Comparison of ENCODE assay signal across 19 cellular contexts in the genomic region with DNA sequence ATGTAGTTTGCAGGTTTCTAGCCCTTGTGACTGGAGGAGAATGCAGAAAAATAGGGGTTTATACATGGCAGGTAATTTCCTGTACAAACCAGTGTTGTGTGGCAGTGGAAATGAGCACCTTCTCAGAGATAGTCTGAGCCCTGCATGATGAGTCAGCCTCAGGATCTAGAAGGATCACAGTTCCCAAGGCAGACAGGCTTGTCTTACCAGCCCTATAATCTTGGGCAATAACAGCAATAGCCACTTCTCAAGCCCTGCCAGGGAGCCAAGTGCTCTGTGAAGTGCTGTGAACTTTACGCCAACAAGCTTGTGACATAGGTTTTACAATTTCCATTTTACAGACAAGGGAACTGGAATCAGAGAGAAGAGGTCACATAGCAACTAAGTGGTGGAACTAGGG.
DNase-seq lines count a peak whose midpoint lies in the region; ATAC-seq and TF ChIP-seq lines count a peak whose summit lies in the region.
"Had no signal": no experiment of that assay in that cellular context is flagged by ENCODE, and none has a peak within 500 bp of the region (broad histone marks: within the 10 kb centered on the region; RNA-seq: fewer than 3 reads in every experiment).

No MANE protein-coding gene starts in this region.

- intact Hi-C loops in mucosa of descending colon (cut with DNase I, micrococcal nuclease): no loop called here

- peaks cover 12% of the 10 kb centered on the region for H3K4me1 ChIP-seq in mucosa of descending colon (ENCODE audit: low read depth)

- no peaks in the 10 kb centered on the region for H3K36me3 ChIP-seq in mucosa of descending colon (ENCODE audit: low read depth)

- TF ChIP-seq CTCF in NB4 (IDR thresholded peaks at IDR 0.05; ENCODE audit: low read depth, low read length) (no peak), mucosa of descending colon (IDR thresholded peaks at IDR 0.05) (no peak)

- DNase-seq in G401 (ENCODE audit: low spot score) (peak; percentile 57), NB4 (ENCODE audit: low read depth) (peak; percentile 29), epithelial cell of prostate (ENCODE audit: low read depth, low spot score) (peak; percentile 63), mucosa of descending colon (peak in 2 of 3 donors; percentile 53 to 69), activated T-cell treated with anti-CD3 and anti-CD28 coated beads for 4 hours (no peak)
- DNase-seq in stimulated activated CD4-positive, alpha-beta T cell treated with anti-CD3 and anti-CD28 coated beads, Interleukin-15, amount 100 ng/mL, for 24 hours: no peak
- DNase-seq: activated CD4-positive, alpha-beta T cell treated with anti-CD3 and anti-CD28 coated beads for 48 hours; anterior cingulate cortex; CD4-positive, alpha-beta T cell; MM.1S; NCI-H2227 treated with DMSO at 0.1 percent for 48 hours; nephron progenitor cell; stimulated activated CD4-positive, alpha-beta T cell treated with anti-CD3 and anti-CD28 coated beads, Interleukin-4, amount 100 ng/mL, for 1 hour; stimulated activated naive CD4-positive, alpha-beta T cell; T-helper 2 cell had no signal

- no peak for TF ChIP-seq POLR2A in NB4 (IDR thresholded peaks at IDR 0.05; ENCODE audit: extremely low read depth, insufficient read length)

- H3K9me3 ChIP-seq in mucosa of descending colon: no peaks in the 10 kb centered on the region

- H3K27ac ChIP-seq in epithelial cell of prostate: no peak overlapping the region
- H3K27ac ChIP-seq: HL-60 had no signal

- in situ Hi-C loops in G401 (cut with HindIII; ENCODE audit: low sequenced_read_pairs): no loop called here

- ATAC-seq in mucosa of descending colon: peak; percentile 91
- ATAC-seq in GM19328 (IDR thresholded peaks at IDR 0.05; ENCODE audit: unreplicated experiment): no peak
- no peak for ATAC-seq in HG02642 (IDR thresholded peaks at IDR 0.05; ENCODE audit: poor library complexity, unreplicated experiment)
- ATAC-seq: left lobe of liver had no signal

- H3K4me3 ChIP-seq in NB4 (ENCODE audit: low read depth, low read length) (no peak overlapping the region), mucosa of descending colon (no peak overlapping the region)

Comparison
In these comparisons a context has a peak if more than half of its experiments do, and no peak if none do; other contexts are left out.
1. DNase-seq: peak in G401 (single experiment), NB4 (single experiment), epithelial cell of prostate (single experiment) and mucosa of descending colon (2 of 3); none in activated T-cell treated with anti-CD3 and anti-CD28 coated beads for 4 hours (single experiment) and stimulated activated CD4-positive, alpha-beta T cell treated with anti-CD3 and anti-CD28 coated beads, Interleukin-15, amount 100 ng/mL, for 24 hours (single experiment).